In the genomic region with DNA sequence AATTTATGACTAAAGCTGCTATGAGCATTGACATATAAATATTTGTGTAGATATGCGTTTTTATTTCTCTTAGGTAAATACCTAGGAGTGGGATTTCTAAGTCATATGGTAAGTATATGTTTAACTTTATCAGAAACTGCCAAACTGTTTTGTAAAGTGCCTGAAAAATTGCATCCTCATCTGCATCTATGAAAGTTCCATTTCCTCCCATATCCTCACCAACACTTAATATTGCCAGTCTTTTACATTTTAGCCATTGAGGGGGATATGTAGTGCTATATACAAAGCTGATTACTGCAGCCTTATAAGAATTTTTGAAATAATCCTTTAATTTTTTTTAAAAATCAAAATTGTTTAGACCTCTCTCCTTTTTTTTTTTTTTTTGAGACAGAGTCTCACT, we compare ENCODE assay signal across 29 cellular contexts.
"Had no signal": no experiment of that assay in that cellular context is flagged by ENCODE, and none has a peak within 500 bp of the region (broad histone marks: within the 10 kb centered on the region; RNA-seq: fewer than 3 reads in every experiment).

No MANE protein-coding gene starts in this region.

- H3K36me3 ChIP-seq: ascending aorta, cardiac muscle cell had no signal

- H3K4me3 ChIP-seq: ascending aorta, cardiac muscle cell had no signal

- DNase-seq: activated B cell treated with CpG ODN at 0.5 μM for 24 hours; activated CD4-positive, alpha-beta memory T cell treated with anti-CD3 and anti-CD28 coated beads for 36 hours; activated CD4-positive, alpha-beta T cell treated with anti-CD3 and anti-CD28 coated beads for 4 hours; activated CD4-positive, alpha-beta T cell treated with anti-CD3 and anti-CD28 coated beads, Interleukin-2, amount 10 ng/mL, durations not matched to agents 24 days and 14 days; activated CD4-positive, alpha-beta T cell treated with anti-CD3 and anti-CD28 coated beads, Interleukin-2, amount 50 U/mL, for 1 hour; activated CD4-positive, alpha-beta T cell treated with anti-CD3 and anti-CD28 coated beads, Interleukin-2, amount 50 U/mL, for 4 hours; activated CD4-positive, CD25-positive, alpha-beta regulatory T cell treated with anti-CD3 and anti-CD28 coated beads, Interleukin-2, amount 50 U/mL, for 72 hours; activated CD8-positive, alpha-beta memory T cell treated with anti-CD3 and anti-CD28 coated beads, Interleukin-2, amount 50 U/mL, for 4 hours; activated CD8-positive, alpha-beta T cell treated with anti-CD3 and anti-CD28 coated beads for 36 hours; activated effector memory CD4-positive, alpha-beta T cell treated with Interleukin-2 at 50 U/mL for 16 hours; activated gamma-delta T cell; activated naive CD4-positive, alpha-beta T cell treated with anti-CD3 and anti-CD28 coated beads, Interleukin-2, amount 10 ng/mL, durations not matched to agents 7 days and 5 days; activated naive CD4-positive, alpha-beta T cell treated with Interleukin-2 at 50 U/mL for 16 hours; activated naive CD8-positive, alpha-beta T cell treated with anti-CD3 and anti-CD28 coated beads, Interleukin-2, amount 10 ng/mL, durations not matched to agents 7 days and 5 days; activated naive CD8-positive, alpha-beta T cell treated with anti-CD3 and anti-CD28 coated beads, Interleukin-2, amount 50 U/mL, for 24 hours; activated T-cell treated with anti-CD3 and anti-CD28 coated beads for 4 hours; activated T-cell treated with anti-CD3 and anti-CD28 coated beads, Interleukin-2, amount 50 U/mL, for 1 hour; activated T-cell treated with anti-CD3 and anti-CD28 coated beads, Interleukin-2, amount 50 U/mL, for 4 hours; amygdala; anterior cingulate cortex; caudate nucleus; cerebellar nuclear complex; T-helper 2 cell; T-helper 9 cell had no signal

- H3K27ac ChIP-seq: ascending aorta, cardiac muscle cell, VCaP had no signal

- H3K27me3 ChIP-seq: ascending aorta, cardiac muscle cell had no signal

- FAIRE-seq: bronchial epithelial cell, TTC549 had no signal

- H3K4me1 ChIP-seq: ascending aorta had no signal

- ATAC-seq: activated CD8-positive, alpha-beta T cell treated with anti-CD3 and anti-CD28 coated beads for 36 hours; activated naive CD8-positive, alpha-beta T cell treated with anti-CD3 and anti-CD28 coated beads, Interleukin-2, amount 50 U/mL, for 24 hours; activated T-cell treated with anti-CD3 and anti-CD28 coated beads, Interleukin-2, amount 50 U/mL, for 4 hours had no signal
